In the genomic region with DNA sequence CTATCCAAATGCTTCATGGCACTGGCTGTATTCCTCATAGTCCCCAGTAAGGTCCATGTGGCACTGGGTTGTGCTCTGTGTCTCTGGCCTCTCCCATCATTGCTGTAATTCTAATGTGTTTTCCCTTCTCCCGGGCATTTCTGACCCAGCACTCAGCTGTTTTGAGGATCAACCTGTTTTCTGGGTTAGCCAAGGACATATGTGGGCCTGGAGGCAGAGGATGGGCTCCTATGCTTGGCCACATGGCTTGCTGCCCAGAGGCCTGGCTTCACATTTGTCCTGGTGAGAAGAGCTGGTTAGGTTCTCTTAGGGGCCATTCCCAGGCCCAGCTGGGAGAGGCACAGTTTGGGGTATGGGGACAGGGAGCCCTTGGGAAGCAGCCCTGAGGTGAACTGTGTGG, we compare ENCODE assay signal across 29 cellular contexts.
"Had no signal": no experiment of that assay in that cellular context is flagged by ENCODE, and none has a peak within 500 bp of the region (broad histone marks: within the 10 kb centered on the region; RNA-seq: fewer than 3 reads in every experiment).

No MANE protein-coding gene starts in this region.

- H3K27ac ChIP-seq: epithelial cell of prostate, hepatocyte, neural progenitor cell, prostate gland, right atrium auricular region, suprapubic skin, thyroid gland had no signal

- H3K4me1 ChIP-seq: prostate gland, suprapubic skin, thyroid gland had no signal

- ATAC-seq: esophagus mucosa; left lobe of liver; naive thymus-derived CD4-positive, alpha-beta T cell; stimulated activated naive CD8-positive, alpha-beta T cell treated with anti-CD3 and anti-CD28 coated beads, Interleukin-15, amount 100 ng/mL, for 72 hours had no signal

- H3K4me3 ChIP-seq: gastrocnemius medialis, heart left ventricle, hepatocyte, neural progenitor cell, prostate gland, right atrium auricular region, smooth muscle cell, suprapubic skin, thyroid gland had no signal

- H3K9ac ChIP-seq: neural progenitor cell had no signal

- DNase-seq: effector CD8-positive, alpha-beta T cell; foreskin fibroblast; gastrocnemius medialis; kidney; mesenchymal stem cell; midbrain; naive thymus-derived CD4-positive, alpha-beta T cell; nucleus accumbens; stimulated activated CD4-positive, alpha-beta T cell treated with anti-CD3 and anti-CD28 coated beads, Interleukin-12 subunit alpha, Interleukin-12 subunit beta, amount 100 ng/mL, for 4 hours; stimulated activated CD4-positive, alpha-beta T cell treated with anti-CD3 and anti-CD28 coated beads, Interleukin-1b, Interleukin-23, amount 100 ng/mL, for 48 hours; stimulated activated CD4-positive, alpha-beta T cell treated with anti-CD3 and anti-CD28 coated beads, Interleukin-4, amount 100 ng/mL, for 1 hour; stimulated activated CD8-positive, alpha-beta memory T cell treated with anti-CD3 and anti-CD28 coated beads, Interleukin-4, amount 100 ng/mL, for 48 hours; stimulated activated naive CD4-positive, alpha-beta T cell; stimulated activated naive CD8-positive, alpha-beta T cell treated with anti-CD3 and anti-CD28 coated beads, Interleukin-15, amount 100 ng/mL, for 72 hours; thyroid gland; trophoblast cell had no signal

- H2AFZ ChIP-seq: hepatocyte, neural progenitor cell had no signal

- H3K9me3 ChIP-seq: gastrocnemius medialis, heart left ventricle, prostate gland, right atrium auricular region, suprapubic skin, thyroid gland had no signal

- H3K79me2 ChIP-seq: hepatocyte had no signal

- H3K27ac Mint-ChIP-seq: dendritic cell treated with granulocyte-macrophage colony-stimulating factor and Interleukin-4, amounts not matched to agents 40 ng/mL and 50 ng/mL, for 4 days; endodermal cell; naive thymus-derived CD4-positive, alpha-beta T cell; nephron; neural progenitor cell had no signal

- H3K4me3 Mint-ChIP-seq: dendritic cell treated with granulocyte-macrophage colony-stimulating factor and Interleukin-4, amounts not matched to agents 40 ng/mL and 50 ng/mL, for 4 days; endodermal cell; naive thymus-derived CD4-positive, alpha-beta T cell; nephron; neural progenitor cell; stimulated activated naive CD8-positive, alpha-beta T cell treated with anti-CD3 and anti-CD28 coated beads, Interleukin-15, amount 100 ng/mL, for 72 hours had no signal

- H3K27me3 Mint-ChIP-seq: dendritic cell treated with granulocyte-macrophage colony-stimulating factor and Interleukin-4, amounts not matched to agents 40 ng/mL and 50 ng/mL, for 4 days had no signal

- H3K27me3 ChIP-seq: gastrocnemius medialis, heart left ventricle, hepatocyte, neural progenitor cell, right atrium auricular region, suprapubic skin, thyroid gland had no signal

- H3K4me1 Mint-ChIP-seq: naive thymus-derived CD4-positive, alpha-beta T cell; nephron; neural progenitor cell; stimulated activated naive CD8-positive, alpha-beta T cell treated with anti-CD3 and anti-CD28 coated beads, Interleukin-15, amount 100 ng/mL, for 72 hours had no signal

- H3K36me3 Mint-ChIP-seq: naive thymus-derived CD4-positive, alpha-beta T cell; neural progenitor cell had no signal

- H3K9me3 Mint-ChIP-seq: dendritic cell treated with granulocyte-macrophage colony-stimulating factor and Interleukin-4, amounts not matched to agents 40 ng/mL and 50 ng/mL, for 4 days; endodermal cell; nephron; neural progenitor cell; stimulated activated naive CD8-positive, alpha-beta T cell treated with anti-CD3 and anti-CD28 coated beads, Interleukin-15, amount 100 ng/mL, for 72 hours had no signal

- H3K4me2 ChIP-seq: hepatocyte, neural progenitor cell, smooth muscle cell had no signal

- H3K36me3 ChIP-seq: gastrocnemius medialis, heart left ventricle, neural progenitor cell, prostate gland, right atrium auricular region, suprapubic skin, thyroid gland had no signal
